ENCODE assay signal across 13 cellular contexts in genomic region chr7:46565257-46565656, GRCh38.
"Had no signal": no experiment of that assay in that cellular context is flagged by ENCODE, and none has a peak within 500 bp of the region (broad histone marks: within the 10 kb centered on the region; RNA-seq: fewer than 3 reads in every experiment).

No MANE protein-coding gene starts in this region.

- H3K36me3 Mint-ChIP-seq: activated CD8-positive, alpha-beta memory T cell treated with anti-CD3 and anti-CD28 coated beads, Interleukin-2, amount 10 ng/mL, durations not matched to agents 7 days and 5 days; activated naive CD8-positive, alpha-beta T cell treated with anti-CD3 and anti-CD28 coated beads for 36 hours had no signal

- H3K27ac ChIP-seq: brain microvascular endothelial cell, thyroid gland had no signal

- H3K4me3 Mint-ChIP-seq: activated CD8-positive, alpha-beta memory T cell treated with anti-CD3 and anti-CD28 coated beads, Interleukin-2, amount 10 ng/mL, durations not matched to agents 7 days and 5 days; activated naive CD8-positive, alpha-beta T cell treated with anti-CD3 and anti-CD28 coated beads for 36 hours; endodermal cell had no signal

- H3K9me3 ChIP-seq: thyroid gland, vagina had no signal

- ATAC-seq: activated CD8-positive, alpha-beta memory T cell treated with anti-CD3 and anti-CD28 coated beads, Interleukin-2, amount 10 ng/mL, durations not matched to agents 7 days and 5 days had no signal

- H3K27ac Mint-ChIP-seq: activated CD8-positive, alpha-beta memory T cell treated with anti-CD3 and anti-CD28 coated beads, Interleukin-2, amount 10 ng/mL, durations not matched to agents 7 days and 5 days; activated naive CD8-positive, alpha-beta T cell treated with anti-CD3 and anti-CD28 coated beads for 36 hours; endodermal cell had no signal

- H3K4me3 ChIP-seq: thyroid gland, vagina had no signal

- H3K36me3 ChIP-seq: brain microvascular endothelial cell, thyroid gland, vagina had no signal

- H3K4me1 Mint-ChIP-seq: activated CD8-positive, alpha-beta memory T cell treated with anti-CD3 and anti-CD28 coated beads, Interleukin-2, amount 10 ng/mL, durations not matched to agents 7 days and 5 days; activated naive CD8-positive, alpha-beta T cell treated with anti-CD3 and anti-CD28 coated beads for 36 hours had no signal

- DNase-seq: activated CD4-positive, alpha-beta T cell treated with anti-CD3 and anti-CD28 coated beads, Interleukin-2, amount 50 U/mL, for 48 hours; activated CD4-positive, CD25-positive, alpha-beta regulatory T cell treated with anti-CD3 and anti-CD28 coated beads, Interleukin-2, amount 50 U/mL, for 72 hours; activated CD8-positive, alpha-beta memory T cell treated with anti-CD3 and anti-CD28 coated beads, Interleukin-2, amount 10 ng/mL, durations not matched to agents 7 days and 5 days; activated gamma-delta T cell; activated naive CD8-positive, alpha-beta T cell treated with anti-CD3 and anti-CD28 coated beads for 36 hours; activated T-cell treated with anti-CD3 and anti-CD28 coated beads, Interleukin-2, amount 50 U/mL, for 48 hours; brain microvascular endothelial cell; endodermal cell; foreskin melanocyte; head of caudate nucleus; kidney; thyroid gland had no signal

- H3K27me3 ChIP-seq: brain microvascular endothelial cell, thyroid gland, vagina had no signal

- H3K27me3 Mint-ChIP-seq: activated CD8-positive, alpha-beta memory T cell treated with anti-CD3 and anti-CD28 coated beads, Interleukin-2, amount 10 ng/mL, durations not matched to agents 7 days and 5 days; activated naive CD8-positive, alpha-beta T cell treated with anti-CD3 and anti-CD28 coated beads for 36 hours had no signal
